ENCODE assay signal across 9 cellular contexts in the genomic region with DNA sequence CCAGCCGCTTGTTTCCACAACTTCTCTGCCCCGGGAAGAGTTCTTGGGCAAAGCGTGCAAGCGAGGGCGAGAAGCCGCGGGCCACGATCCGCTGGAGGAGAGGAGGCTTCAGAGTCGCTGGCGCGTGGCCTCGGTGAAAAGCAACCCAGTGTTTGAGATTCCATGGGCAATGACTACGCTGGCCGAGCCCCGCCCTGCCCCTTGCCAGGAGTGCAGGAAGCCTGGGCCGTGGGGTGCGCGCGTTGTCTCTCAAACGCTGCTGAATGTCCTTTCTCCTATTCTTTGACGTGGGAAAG. TPM values are rescaled to one million over a fixed set of nuclear protein-coding genes. Genes with fewer than 3 reads are reported as not detected.
A peak's percentile ranks its signal among the peaks of the same experiment; 100 is the strongest.
DNase-seq lines count a peak whose midpoint lies in the region; ATAC-seq, FAIRE-seq and TF ChIP-seq lines count a peak whose summit lies in the region.
"Had no signal": no experiment of that assay in that cellular context is flagged by ENCODE, and none has a peak within 500 bp of the region (broad histone marks: within the 10 kb centered on the region; RNA-seq: fewer than 3 reads in every experiment).

No MANE protein-coding gene starts in this region.

- TF ChIP-seq CTCF in heart right ventricle (IDR thresholded peaks at IDR 0.05) (no peak), gastrocnemius medialis (IDR thresholded peaks at IDR 0.05 in 4 of 5, conservative IDR thresholded peaks at IDR 0.05 in 1 of 5) (no peak)

- ATAC-seq in heart right ventricle (no peak), gastrocnemius medialis (no peak)

- TF ChIP-seq POLR2A in gastrocnemius medialis (IDR thresholded peaks at IDR 0.05), result no peak

- no peaks in the 10 kb centered on the region for H3K9me3 ChIP-seq in heart right ventricle
- H3K9me3 ChIP-seq in gastrocnemius medialis, result no peaks in the 10 kb centered on the region

- peak; percentile 7 to 18 for DNase-seq in NOMO-1 (lab: John Stamatoyannopoulos, UW; ENCODE audit: unreplicated experiment in 2 of 2)
- DNase-seq in NOMO-1 treated with dmso at 0.1 percent for 144 hours (lab: John Stamatoyannopoulos, UW; ENCODE audit: unreplicated experiment), result no peak
- DNase-seq in activated CD4-positive, alpha-beta T cell treated with anti-CD3 and anti-CD28 coated beads, Interleukin-2, amount 50 U/mL, for 48 hours, result peak; percentile 12 to 26
- DNase-seq in heart right ventricle, result peak in 1 of 2 donors; percentile 35
- DNase-seq in gastrocnemius medialis, result no peak
- DNase-seq in D341Med (ENCODE audit: low spot score), result no peak
- no peak for DNase-seq in pons (ENCODE audit: low spot score)
- no peak for DNase-seq in HTR-8/SVneo (ENCODE audit: insufficient read length, low spot score)

- in situ Hi-C loops in gastrocnemius medialis (cut with MboI; ENCODE audit: low sequenced_read_pairs in 4 of 4), result no loop called here

- H3K27ac ChIP-seq in heart right ventricle, result peak overlapping the region in 3 of 10 donors; percentile 48 to 63 (median 53)
- peak overlapping the region in 3 of 4 donors; percentile 61 to 92 (median 89) for H3K27ac ChIP-seq in gastrocnemius medialis

- H3K4me3 ChIP-seq in heart right ventricle (peak overlapping the region; percentile 14 to 63 (median 52)), gastrocnemius medialis (peak overlapping the region in 3 of 4 donors; percentile 31 to 47 (median 44))

- H3K36me3 ChIP-seq in heart right ventricle (peaks cover 0 to 36% (median 0%) of the 10 kb centered on the region in 9 donors), gastrocnemius medialis (peaks cover 0 to 49% of the 10 kb centered on the region in 2 donors)

- H3K4me1 ChIP-seq in heart right ventricle, result peaks cover 10 to 37% (median 24%) of the 10 kb centered on the region in 9 donors
- H3K4me1 ChIP-seq in gastrocnemius medialis, result peaks cover 10 to 14% of the 10 kb centered on the region in 2 donors

- H3K27me3 ChIP-seq in heart right ventricle, result peaks cover 0 to 28% (median 0%) of the 10 kb centered on the region in 7 donors
- no peaks in the 10 kb centered on the region for H3K27me3 ChIP-seq in gastrocnemius medialis

- WGBS in heart right ventricle, 2 donors, result 32 to 33% methylated on average over 22 of the region's 22 CpGs

- no peak for FAIRE-seq in HTR-8/SVneo (lab: Jason Lieb, UNC)
- FAIRE-seq: G401.6 had no signal

- intact Hi-C loops in heart right ventricle (cut with DNase I) (no loop called here), gastrocnemius medialis (cut with DNase I; ENCODE audit: low total_unique reads) (no loop called here)

RNA-seq across cellular contexts. Expression of a gene that starts 27.5 kb away (rescaled TPM):
- total RNA-seq in heart right ventricle (10 to 100 TPM in 1 of 10 donors, 1 to 10 TPM in 9; 5.2 to 11.2 (median 6.9) TPM), gastrocnemius medialis (10 to 100 TPM in 2 of 4 donors, 1 to 10 TPM in 2; 4.0 to 12.2 (median 9.3) TPM)
- 1 to 10 TPM; 7.1 to 8.8 TPM for polyA plus RNA-seq in heart right ventricle

RNA-seq across cellular contexts. Expression of a gene that starts 37.5 kb away (rescaled TPM):
- total RNA-seq in heart right ventricle, result under 1 TPM in 7 of 10 donors, not detected in 3; 0.14 to 0.44 (median 0.34) TPM
- under 1 TPM; 0.20 to 0.37 TPM for polyA plus RNA-seq in heart right ventricle
- not detected for total RNA-seq in gastrocnemius medialis

Comparison
In these comparisons a context has a peak if more than half of its experiments do, and no peak if none do; other contexts are left out.
1. DNase-seq: peak in NOMO-1 (2 of 2) and activated CD4-positive, alpha-beta T cell treated with anti-CD3 and anti-CD28 coated beads, Interleukin-2, amount 50 U/mL, for 48 hours (2 of 2); none in NOMO-1 treated with dmso at 0.1 percent for 144 hours (single experiment), gastrocnemius medialis (0 of 2), D341Med (single experiment), pons (single experiment) and HTR-8/SVneo (single experiment).